ENCODE assay signal across 1 cellular context in genomic region chr4:25312496-25313193, GRCh38.
TF ChIP-seq lines count a peak whose summit lies in the region.

A gene with protein sequence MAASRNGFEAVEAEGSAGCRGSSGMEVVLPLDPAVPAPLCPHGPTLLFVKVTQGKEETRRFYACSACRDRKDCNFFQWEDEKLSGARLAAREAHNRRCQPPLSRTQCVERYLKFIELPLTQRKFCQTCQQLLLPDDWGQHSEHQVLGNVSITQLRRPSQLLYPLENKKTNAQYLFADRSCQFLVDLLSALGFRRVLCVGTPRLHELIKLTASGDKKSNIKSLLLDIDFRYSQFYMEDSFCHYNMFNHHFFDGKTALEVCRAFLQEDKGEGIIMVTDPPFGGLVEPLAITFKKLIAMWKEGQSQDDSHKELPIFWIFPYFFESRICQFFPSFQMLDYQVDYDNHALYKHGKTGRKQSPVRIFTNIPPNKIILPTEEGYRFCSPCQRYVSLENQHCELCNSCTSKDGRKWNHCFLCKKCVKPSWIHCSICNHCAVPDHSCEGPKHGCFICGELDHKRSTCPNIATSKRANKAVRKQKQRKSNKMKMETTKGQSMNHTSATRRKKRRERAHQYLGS (plus strand): TSS chr4:25312774. CDS start chr4:25312810, 36 bp downstream.

TF ChIP-seq in K562, 482 proteins besides CTCF, POLR2A, EP300 and RAD21 (continued from another document and continues in another):
- TF ChIP-seq, protein P1, sequence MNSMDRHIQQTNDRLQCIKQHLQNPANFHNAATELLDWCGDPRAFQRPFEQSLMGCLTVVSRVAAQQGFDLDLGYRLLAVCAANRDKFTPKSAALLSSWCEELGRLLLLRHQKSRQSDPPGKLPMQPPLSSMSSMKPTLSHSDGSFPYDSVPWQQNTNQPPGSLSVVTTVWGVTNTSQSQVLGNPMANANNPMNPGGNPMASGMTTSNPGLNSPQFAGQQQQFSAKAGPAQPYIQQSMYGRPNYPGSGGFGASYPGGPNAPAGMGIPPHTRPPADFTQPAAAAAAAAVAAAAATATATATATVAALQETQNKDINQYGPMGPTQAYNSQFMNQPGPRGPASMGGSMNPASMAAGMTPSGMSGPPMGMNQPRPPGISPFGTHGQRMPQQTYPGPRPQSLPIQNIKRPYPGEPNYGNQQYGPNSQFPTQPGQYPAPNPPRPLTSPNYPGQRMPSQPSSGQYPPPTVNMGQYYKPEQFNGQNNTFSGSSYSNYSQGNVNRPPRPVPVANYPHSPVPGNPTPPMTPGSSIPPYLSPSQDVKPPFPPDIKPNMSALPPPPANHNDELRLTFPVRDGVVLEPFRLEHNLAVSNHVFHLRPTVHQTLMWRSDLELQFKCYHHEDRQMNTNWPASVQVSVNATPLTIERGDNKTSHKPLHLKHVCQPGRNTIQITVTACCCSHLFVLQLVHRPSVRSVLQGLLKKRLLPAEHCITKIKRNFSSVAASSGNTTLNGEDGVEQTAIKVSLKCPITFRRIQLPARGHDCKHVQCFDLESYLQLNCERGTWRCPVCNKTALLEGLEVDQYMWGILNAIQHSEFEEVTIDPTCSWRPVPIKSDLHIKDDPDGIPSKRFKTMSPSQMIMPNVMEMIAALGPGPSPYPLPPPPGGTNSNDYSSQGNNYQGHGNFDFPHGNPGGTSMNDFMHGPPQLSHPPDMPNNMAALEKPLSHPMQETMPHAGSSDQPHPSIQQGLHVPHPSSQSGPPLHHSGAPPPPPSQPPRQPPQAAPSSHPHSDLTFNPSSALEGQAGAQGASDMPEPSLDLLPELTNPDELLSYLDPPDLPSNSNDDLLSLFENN (IDR thresholded peaks at IDR 0.05; ENCODE audit: low read depth in 2 of 2, low read length in 2 of 2): peak in 1 of 2 experiments; percentile 67; a peak in 1 of 4 replicates
- peak; percentile 88 for TF ChIP-seq SUPT5H (IDR thresholded peaks at IDR 0.05)
- no peak for TF ChIP-seq SMARCC2 (IDR thresholded peaks at IDR 0.05; ENCODE audit: low read depth)
- TF ChIP-seq TCF3 (CRISPR knock-in tag; IDR thresholded peaks at IDR 0.05): peak; percentile 37; the same call in 1 of the 2 replicates
- TF ChIP-seq MGA (IDR thresholded peaks at IDR 0.05): peak; percentile 70
- TF ChIP-seq, protein P2, sequence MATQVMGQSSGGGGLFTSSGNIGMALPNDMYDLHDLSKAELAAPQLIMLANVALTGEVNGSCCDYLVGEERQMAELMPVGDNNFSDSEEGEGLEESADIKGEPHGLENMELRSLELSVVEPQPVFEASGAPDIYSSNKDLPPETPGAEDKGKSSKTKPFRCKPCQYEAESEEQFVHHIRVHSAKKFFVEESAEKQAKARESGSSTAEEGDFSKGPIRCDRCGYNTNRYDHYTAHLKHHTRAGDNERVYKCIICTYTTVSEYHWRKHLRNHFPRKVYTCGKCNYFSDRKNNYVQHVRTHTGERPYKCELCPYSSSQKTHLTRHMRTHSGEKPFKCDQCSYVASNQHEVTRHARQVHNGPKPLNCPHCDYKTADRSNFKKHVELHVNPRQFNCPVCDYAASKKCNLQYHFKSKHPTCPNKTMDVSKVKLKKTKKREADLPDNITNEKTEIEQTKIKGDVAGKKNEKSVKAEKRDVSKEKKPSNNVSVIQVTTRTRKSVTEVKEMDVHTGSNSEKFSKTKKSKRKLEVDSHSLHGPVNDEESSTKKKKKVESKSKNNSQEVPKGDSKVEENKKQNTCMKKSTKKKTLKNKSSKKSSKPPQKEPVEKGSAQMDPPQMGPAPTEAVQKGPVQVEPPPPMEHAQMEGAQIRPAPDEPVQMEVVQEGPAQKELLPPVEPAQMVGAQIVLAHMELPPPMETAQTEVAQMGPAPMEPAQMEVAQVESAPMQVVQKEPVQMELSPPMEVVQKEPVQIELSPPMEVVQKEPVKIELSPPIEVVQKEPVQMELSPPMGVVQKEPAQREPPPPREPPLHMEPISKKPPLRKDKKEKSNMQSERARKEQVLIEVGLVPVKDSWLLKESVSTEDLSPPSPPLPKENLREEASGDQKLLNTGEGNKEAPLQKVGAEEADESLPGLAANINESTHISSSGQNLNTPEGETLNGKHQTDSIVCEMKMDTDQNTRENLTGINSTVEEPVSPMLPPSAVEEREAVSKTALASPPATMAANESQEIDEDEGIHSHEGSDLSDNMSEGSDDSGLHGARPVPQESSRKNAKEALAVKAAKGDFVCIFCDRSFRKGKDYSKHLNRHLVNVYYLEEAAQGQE (CRISPR knock-in tag; IDR thresholded peaks at IDR 0.05; ENCODE audit: low read depth): peak; percentile 65; the same call in 1 of the 2 replicates
- peak; percentile 63 for TF ChIP-seq ZBTB33 (CRISPR knock-in tag; IDR thresholded peaks at IDR 0.05)
- TF ChIP-seq ZKSCAN1 (IDR thresholded peaks at IDR 0.05; ENCODE audit: low read depth, low read length): no peak; the same call in 1 of the 2 replicates
- TF ChIP-seq ZFPM2 (CRISPR knock-in tag; IDR thresholded peaks at IDR 0.05): no peak
- no peak for TF ChIP-seq BRCA1 (IDR thresholded peaks at IDR 0.05)
- no peak for TF ChIP-seq BRCA1 (CRISPR knock-in tag; IDR thresholded peaks at IDR 0.05)
- TF ChIP-seq, protein P3, sequence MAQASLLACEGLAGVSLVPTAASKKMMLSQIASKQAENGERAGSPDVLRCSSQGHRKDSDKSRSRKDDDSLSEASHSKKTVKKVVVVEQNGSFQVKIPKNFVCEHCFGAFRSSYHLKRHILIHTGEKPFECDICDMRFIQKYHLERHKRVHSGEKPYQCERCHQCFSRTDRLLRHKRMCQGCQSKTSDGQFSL (CRISPR knock-in tag; IDR thresholded peaks at IDR 0.05): no peak
- TF ChIP-seq, protein P3 (tag; IDR thresholded peaks at IDR 0.05): no peak
- TF ChIP-seq NR4A1 (CRISPR knock-in tag; IDR thresholded peaks at IDR 0.05): no peak
- no peak; the same call in 1 of the 2 replicates for TF ChIP-seq NR4A1 (tag; IDR thresholded peaks at IDR 0.05)
- TF ChIP-seq ZFP36 (IDR thresholded peaks at IDR 0.05; ENCODE audit: low read depth, low read length, partially characterized antibody): no peak
- peak; percentile 74; the same call in 1 of the 2 replicates for TF ChIP-seq ZNF766 (CRISPR knock-in tag; conservative IDR thresholded peaks at IDR 0.05)
- no peak for TF ChIP-seq MLLT1 (IDR thresholded peaks at IDR 0.05)
- TF ChIP-seq CBFB (CRISPR knock-in tag; IDR thresholded peaks at IDR 0.05): no peak
- no peak for TF ChIP-seq ZBTB43 (CRISPR knock-in tag; IDR thresholded peaks at IDR 0.05)
